17 cellular contexts compared by ENCODE assay signal in genomic region chr11:11218287-11218986, GRCh38.
DNase-seq lines count a peak whose midpoint lies in the region; ATAC-seq, FAIRE-seq and TF ChIP-seq lines count a peak whose summit lies in the region.
"Had no signal": no experiment of that assay in that cellular context is flagged by ENCODE, and none has a peak within 500 bp of the region (broad histone marks: within the 10 kb centered on the region; RNA-seq: fewer than 3 reads in every experiment).

No MANE protein-coding gene starts in this region.

- TF ChIP-seq EP300 in GM12878 (IDR thresholded peaks at IDR 0.05; ENCODE audit: borderline replicate concordance in 1 of 2, control insufficient read depth in 1 of 2, low read depth in 2 of 2, low read length in 2 of 2), result no peak

- H3K4me3 Mint-ChIP-seq in CD4-positive, alpha-beta memory T cell, result no peak overlapping the region
- H3K4me3 Mint-ChIP-seq: activated B cell treated with CpG ODN at 0.5 μM for 24 hours; nephron; stimulated activated naive B cell treated with anti-CD40 and anti-IgM and Interleukin-4, amounts not matched to agents 10 μg/mL and 1 μg/mL and 100 μg/mL, for 72 hours had no signal

- CTCF ChIA-PET in GM12878 (lab: Yijun Ruan, JAX), result interaction anchor here (1.0 to 2.6 kb wide), 4 partner anchors 13 to 182 kb away, joined by 3 to 7 read pairs (median 4); no protein-coding TSS in a partner anchor
- CTCF ChIA-PET in CD4-positive, alpha-beta memory T cell (lab: Charles Lee; ENCODE audit: partially characterized antibody), result interaction anchor here (1.4 to 1.5 kb wide), 2 partner anchors 181 to 194 kb away, joined by 3 to 4 read pairs; no protein-coding TSS in a partner anchor

- H3K4me1 Mint-ChIP-seq in CD4-positive, alpha-beta memory T cell, result peaks cover 0 to 3% (median 0%) of the 10 kb centered on the region in 4 donors
- H3K4me1 Mint-ChIP-seq: activated B cell treated with CpG ODN at 0.5 μM for 24 hours; stimulated activated naive B cell treated with anti-CD40 and anti-IgM and Interleukin-4, amounts not matched to agents 10 μg/mL and 1 μg/mL and 100 μg/mL, for 72 hours had no signal

- no peak for TF ChIP-seq CTCF in LNCaP clone FGC (IDR thresholded peaks at IDR 0.05; ENCODE audit: control insufficient read depth, extremely low read depth, insufficient read depth)
- no peak for TF ChIP-seq CTCF in GM12878 (IDR thresholded peaks at IDR 0.05 in 2 of 3, conservative IDR thresholded peaks at IDR 0.05 in 1 of 3; ENCODE audit: control insufficient read depth in 2 of 3, extremely low read depth in 1 of 3, insufficient read depth in 1 of 3, low read depth in 3 of 3, low read length in 3 of 3)
- TF ChIP-seq CTCF in mucosa of descending colon (IDR thresholded peaks at IDR 0.05), result no peak

- TF ChIP-seq RAD21 in GM12878 (IDR thresholded peaks at IDR 0.05; ENCODE audit: insufficient read depth, low read depth, low read length), result no peak

- 50% methylated on average over 6 of the region's 6 CpGs for WGBS in GM12878 (ENCODE audit: insufficient coverage, insufficient replicate concordance, low lambda C conversion rate, missing lambda C conversion rate)

- no peaks in the 10 kb centered on the region for H4K20me1 ChIP-seq in GM12878 (ENCODE audit: control insufficient read depth, insufficient read depth)

- H3K27me3 ChIP-seq in GM12878 (replicated peaks in 1 of 2; ENCODE audit: control insufficient read depth in 2 of 2, insufficient read depth in 2 of 2, low read length in 1 of 2), result no peaks in the 10 kb centered on the region
- no peaks in the 10 kb centered on the region for H3K27me3 ChIP-seq in CD4-positive, alpha-beta memory T cell (ENCODE audit: insufficient read depth, low read length)

- BruUV-seq in GM12878 (replicated peaks; lab: Mats Ljungman, UMichigan), result no TSS peak

- H3K4me2 ChIP-seq in GM12878 (ENCODE audit: control insufficient read depth, insufficient read depth), result no peak overlapping the region

- DNase-seq in Caki2 (ENCODE audit: low read depth) (peak; percentile 19), LNCaP clone FGC (ENCODE audit: low read depth) (peak; percentile 88), GM12878 (ENCODE audit: low read depth, low spot score) (no peak), mucosa of descending colon (peak in 2 of 3 donors; percentile 30 to 52), SHP77 treated with DMSO at 0.1 percent for 48 hours (lab: John Stamatoyannopoulos, UW) (no peak), DMS 273 treated with DMSO at 0.1 percent for 48 hours (lab: John Stamatoyannopoulos, UW) (no peak)
- DNase-seq in CD4-positive, alpha-beta memory T cell, result no peak
- DNase-seq: activated B cell treated with CpG ODN at 0.5 μM for 24 hours; activated gamma-delta T cell; lower lobe of right lung; NCI-H526; stimulated activated naive B cell treated with anti-CD40 and anti-IgM and Interleukin-4, amounts not matched to agents 10 μg/mL and 1 μg/mL and 100 μg/mL, for 72 hours had no signal

- H3K79me2 ChIP-seq in GM12878 (ENCODE audit: control insufficient read depth, insufficient read depth, low read length), result no peaks in the 10 kb centered on the region

- POLR2A ChIA-PET in GM12878 (lab: Charles Lee), result no interaction called here
- POLR2A ChIA-PET in CD4-positive, alpha-beta memory T cell (lab: Charles Lee; ENCODE audit: partially characterized antibody), result no interaction called here

- peak overlapping the region in 1 of 7 donors; percentile 49 for H3K27ac Mint-ChIP-seq in CD4-positive, alpha-beta memory T cell
- H3K27ac Mint-ChIP-seq: activated B cell treated with CpG ODN at 0.5 μM for 24 hours; nephron; stimulated activated naive B cell treated with anti-CD40 and anti-IgM and Interleukin-4, amounts not matched to agents 10 μg/mL and 1 μg/mL and 100 μg/mL, for 72 hours had no signal

- ATAC-seq in GM12878 (peak; percentile 52), mucosa of descending colon (peak; percentile 84), HG02588 (IDR thresholded peaks at IDR 0.05; ENCODE audit: unreplicated experiment) (no peak)
- ATAC-seq: HepG2 had no signal

- no peaks in the 10 kb centered on the region for H3K9me3 ChIP-seq in GM12878 (replicated peaks; ENCODE audit: control insufficient read depth, insufficient read depth, low read length)
- no peaks in the 10 kb centered on the region for H3K9me3 ChIP-seq in mucosa of descending colon
- H3K9me3 ChIP-seq in CD4-positive, alpha-beta memory T cell (ENCODE audit: control insufficient read depth in 1 of 2, low read length in 2 of 2), result no peaks in the 10 kb centered on the region
- H3K9me3 ChIP-seq: lower lobe of right lung had no signal

- H3K27me3 Mint-ChIP-seq in CD4-positive, alpha-beta memory T cell, result peaks cover 0 to 1% of the 10 kb centered on the region in 2 donors

- H2AFZ ChIP-seq in GM12878 (ENCODE audit: control insufficient read depth, low read depth, low read length), result no peak overlapping the region

- RAD21 ChIA-PET in GM12878 (lab: Charles Lee; ENCODE audit: unreplicated experiment), result interaction anchor here (1.2 kb wide), 1 partner anchor 180 kb away, joined by 4 read pairs; no protein-coding TSS in a partner anchor

- SMC1A ChIA-PET in GM12878 (lab: Charles Lee; ENCODE audit: uncharacterized antibody, unreplicated experiment), result interaction anchor here (0.5 to 1.7 kb wide), 5 partner anchors 13 to 873 kb away, joined by 3 to 6 read pairs (median 4); no protein-coding TSS in a partner anchor

- H3K27ac ChIP-seq in GM12878 (ENCODE audit: control insufficient read depth, insufficient read depth), result no peak overlapping the region
- H3K27ac ChIP-seq in CD4-positive, alpha-beta memory T cell (ENCODE audit: low read depth, low read length), result no peak overlapping the region
- H3K27ac ChIP-seq: lower lobe of right lung, RWPE1 had no signal

- in situ Hi-C loops in Caki2 (cut with HindIII; ENCODE audit: low pct_unique_long_range_greater_than_20kb, low sequenced_read_pairs) (no loop called here), GM12878 (cut with MboI) (no loop called here)

- intact Hi-C loops in GM12878 (cut with micrococcal nuclease; ENCODE audit: unreplicated experiment), result no loop called here
- intact Hi-C loops in mucosa of descending colon (cut with DNase I, micrococcal nuclease), result no loop called here
- intact Hi-C loops in CD4-positive, alpha-beta memory T cell (cut with micrococcal nuclease), result no loop called here

- H3K4me1 ChIP-seq in GM12878 (ENCODE audit: control insufficient read depth, insufficient read depth, low read length), result no peaks in the 10 kb centered on the region
- peaks cover 8% of the 10 kb centered on the region for H3K4me1 ChIP-seq in mucosa of descending colon (ENCODE audit: low read depth)
- no peaks in the 10 kb centered on the region for H3K4me1 ChIP-seq in CD4-positive, alpha-beta memory T cell (ENCODE audit: insufficient read depth, low read length)
- H3K4me1 ChIP-seq: lower lobe of right lung had no signal

- no peaks in the 10 kb centered on the region for H3K36me3 ChIP-seq in GM12878 (ENCODE audit: control insufficient read depth in 2 of 2, insufficient read depth in 2 of 2, low read length in 1 of 2)
- H3K36me3 ChIP-seq in mucosa of descending colon (ENCODE audit: low read depth), result no peaks in the 10 kb centered on the region
- H3K36me3 ChIP-seq in CD4-positive, alpha-beta memory T cell (ENCODE audit: insufficient read depth, low read length), result no peaks in the 10 kb centered on the region
- H3K36me3 ChIP-seq: lower lobe of right lung had no signal

- peaks cover 0 to 2% (median 0%) of the 10 kb centered on the region in 8 donors for H3K9me3 Mint-ChIP-seq in CD4-positive, alpha-beta memory T cell
- H3K9me3 Mint-ChIP-seq: activated B cell treated with CpG ODN at 0.5 μM for 24 hours; nephron; stimulated activated naive B cell treated with anti-CD40 and anti-IgM and Interleukin-4, amounts not matched to agents 10 μg/mL and 1 μg/mL and 100 μg/mL, for 72 hours had no signal

- no peak overlapping the region for H3K4me3 ChIP-seq in LNCaP clone FGC (ENCODE audit: low read depth, low read length)
- H3K4me3 ChIP-seq in GM12878, result no peak overlapping the region
- no peak overlapping the region for H3K4me3 ChIP-seq in mucosa of descending colon
- no peak overlapping the region for H3K4me3 ChIP-seq in CD4-positive, alpha-beta memory T cell (ENCODE audit: low read length in 2 of 2)
- H3K4me3 ChIP-seq: lower lobe of right lung had no signal

- no peak for TF ChIP-seq POLR2A in GM12878 (IDR thresholded peaks at IDR 0.05; ENCODE audit: low read depth, low read length)

- no peak overlapping the region for H3K9ac ChIP-seq in GM12878 (ENCODE audit: control insufficient read depth, insufficient read depth, low read length)

- no peak for FAIRE-seq in GM12878 (lab: Jason Lieb, UNC)
- FAIRE-seq: D721Med, HepG2 had no signal

- no peaks in the 10 kb centered on the region for H3K36me3 Mint-ChIP-seq in CD4-positive, alpha-beta memory T cell
- H3K36me3 Mint-ChIP-seq: stimulated activated naive B cell treated with anti-CD40 and anti-IgM and Interleukin-4, amounts not matched to agents 10 μg/mL and 1 μg/mL and 100 μg/mL, for 72 hours had no signal

TF ChIP-seq in GM12878, 131 proteins besides CTCF, POLR2A, EP300 and RAD21 (continues in another document):
- TF ChIP-seq BCL3 (IDR thresholded peaks at IDR 0.05; ENCODE audit: borderline replicate concordance, insufficient read depth, low read depth, low read length, poor library complexity, severe bottlenecking) (no peak), ATF2 (IDR thresholded peaks at IDR 0.05; ENCODE audit: low read length) (no peak), SUPT20H (IDR thresholded peaks at IDR 0.05; ENCODE audit: borderline replicate concordance, control insufficient read depth, low read depth, low read length) (no peak), MEF2B (IDR thresholded peaks at IDR 0.05; ENCODE audit: partially characterized antibody, poor library complexity, severe bottlenecking) (no peak)

Comparison
In these comparisons a context has a peak if more than half of its experiments do, and no peak if none do; other contexts are left out.
1. DNase-seq: peak in Caki2 (single experiment), LNCaP clone FGC (single experiment) and mucosa of descending colon (2 of 3); none in GM12878 (single experiment), SHP77 treated with DMSO at 0.1 percent for 48 hours (single experiment), CD4-positive, alpha-beta memory T cell (0 of 5) and DMS 273 treated with DMSO at 0.1 percent for 48 hours (single experiment).